In the genomic region with DNA sequence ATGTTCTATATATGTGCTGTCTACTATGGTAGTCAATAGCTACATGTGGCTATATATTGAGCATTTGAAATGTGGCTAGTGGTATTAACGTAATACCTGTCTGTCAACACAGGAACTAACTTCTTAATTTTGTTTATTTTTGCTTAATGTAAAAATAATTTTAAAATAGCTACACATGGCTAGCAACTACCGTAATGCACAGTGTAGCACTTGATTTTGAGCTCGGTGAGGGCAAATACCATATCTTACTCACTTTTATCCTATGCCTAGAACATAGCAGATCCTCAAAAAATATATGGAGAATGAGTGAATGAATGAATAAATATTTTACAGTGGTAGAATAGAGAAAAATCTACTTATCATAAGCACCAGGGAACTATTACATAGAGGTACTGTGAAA, we compare ENCODE assay signal across 29 cellular contexts. TPM values are rescaled to one million over a fixed set of nuclear protein-coding genes. Genes with fewer than 3 reads are reported as not detected.
DNase-seq lines count a peak whose midpoint lies in the region; ATAC-seq, FAIRE-seq and TF ChIP-seq lines count a peak whose summit lies in the region.
"Had no signal": no experiment of that assay in that cellular context is flagged by ENCODE, and none has a peak within 500 bp of the region (broad histone marks: within the 10 kb centered on the region; RNA-seq: fewer than 3 reads in every experiment).

No MANE protein-coding gene starts in this region.

- no peak for FAIRE-seq in HepG2 (lab: Jason Lieb, UNC)
- FAIRE-seq: A204.1, A549, D721Med had no signal

- no peak for TF ChIP-seq RAD21 in HepG2 (CRISPR knock-in tag; IDR thresholded peaks at IDR 0.05)

- H3K36me3 ChIP-seq in HepG2 (replicated peaks in 1 of 2; ENCODE audit: control insufficient read depth in 1 of 2, insufficient read depth in 2 of 2, low read length in 2 of 2), result no peaks in the 10 kb centered on the region
- H3K36me3 ChIP-seq in right lobe of liver, result no peaks in the 10 kb centered on the region
- H3K36me3 ChIP-seq: BE2C; BLaER1; BLaER1 treated with 17β-estradiol and CSF1 and Interleukin-3, amounts not matched to agents 10 nM and 100 nM had no signal

- no peak overlapping the region for H2AFZ ChIP-seq in HepG2 (ENCODE audit: low read length)

- H3K27ac ChIP-seq in HepG2 (ENCODE audit: extremely low read length, insufficient read depth, low read length) (no peak overlapping the region), right lobe of liver (no peak overlapping the region)
- H3K27ac ChIP-seq: 22Rv1; A549; BLaER1; BLaER1 treated with 17β-estradiol and CSF1 and Interleukin-3, amounts not matched to agents 10 nM and 100 nM; C4-2B had no signal

- no peak for DNase-seq in HepG2 (ENCODE audit: low spot score)
- DNase-seq in right lobe of liver, result no peak
- DNase-seq: 8988T; ACHN; AML-193; BE2C; C1 segment of cervical spinal cord; Caco-2; Calu3; CD4-positive, alpha-beta memory T cell; CD4-positive, alpha-beta T cell; CD4-positive, CD25-positive, alpha-beta regulatory T cell; CD8-positive, alpha-beta memory T cell; CD8-positive, alpha-beta T cell; COR-L47; DMS 273 treated with DMSO at 0.1 percent for 48 hours; DMS153; DMS53; DMS79; DMS79 treated with DMSO at 0.1 percent for 48 hours; DND-41; EL had no signal

- no peaks in the 10 kb centered on the region for H4K20me1 ChIP-seq in HepG2 (ENCODE audit: insufficient read depth, low read length)
- H4K20me1 ChIP-seq: BLaER1; BLaER1 treated with 17β-estradiol and CSF1 and Interleukin-3, amounts not matched to agents 10 nM and 100 nM had no signal

- in situ Hi-C loops in HepG2 (cut with HindIII; ENCODE audit: extremely low pct_ligation_motif_present, low pct_unique_long_range_greater_than_20kb), result no loop called here

- TF ChIP-seq CTCF in HepG2 (CRISPR knock-in tag; IDR thresholded peaks at IDR 0.05) (no peak), right lobe of liver (IDR thresholded peaks at IDR 0.05) (no peak)

- BruUV-seq in HepG2 (replicated peaks; lab: Mats Ljungman, UMichigan), result no TSS peak

- H3K27me3 ChIP-seq in HepG2 (ENCODE audit: control insufficient read depth in 1 of 2, insufficient read depth in 2 of 2, low read length in 2 of 2), result no peaks in the 10 kb centered on the region
- no peaks in the 10 kb centered on the region for H3K27me3 ChIP-seq in right lobe of liver
- H3K27me3 ChIP-seq: BE2C; BLaER1; BLaER1 treated with 17β-estradiol and CSF1 and Interleukin-3, amounts not matched to agents 10 nM and 100 nM had no signal

- TF ChIP-seq EP300 in HepG2 (IDR thresholded peaks at IDR 0.05; ENCODE audit: low read depth in 2 of 2, low read length in 2 of 2), result no peak
- no peak for TF ChIP-seq EP300 in HepG2 (CRISPR knock-in tag; IDR thresholded peaks at IDR 0.05; ENCODE audit: borderline replicate concordance)

- no peak overlapping the region for H3K9ac ChIP-seq in HepG2 (ENCODE audit: insufficient read depth, low read depth, low read length)
- H3K9ac ChIP-seq: BLaER1; BLaER1 treated with 17β-estradiol and CSF1 and Interleukin-3, amounts not matched to agents 10 nM and 100 nM had no signal

- CTCF ChIA-PET in HepG2 (lab: Yijun Ruan, JAX; ENCODE audit: low intra/inter-chr PET ratio, low total read pairs), result no interaction called here

- no peak overlapping the region for H3K4me2 ChIP-seq in HepG2 (ENCODE audit: low read depth, low read length)
- H3K4me2 ChIP-seq: A549; BLaER1; BLaER1 treated with 17β-estradiol and CSF1 and Interleukin-3, amounts not matched to agents 10 nM and 100 nM had no signal

- ATAC-seq in HepG2, result no peak
- ATAC-seq in right lobe of liver, result no peak
- ATAC-seq: A549; CD8-positive, alpha-beta T cell had no signal

- intact Hi-C loops in HepG2 (cut with micrococcal nuclease; ENCODE audit: unreplicated experiment) (no loop called here), right lobe of liver (cut with DNase I) (no loop called here)

- no peaks in the 10 kb centered on the region for H3K9me3 ChIP-seq in HepG2 (ENCODE audit: low read length)
- H3K9me3 ChIP-seq in right lobe of liver, result no peaks in the 10 kb centered on the region
- H3K9me3 ChIP-seq: A549, BE2C, BLaER1, Caco-2 had no signal

- H3K79me2 ChIP-seq in HepG2 (ENCODE audit: insufficient read depth, low read length), result no peaks in the 10 kb centered on the region

- H3K4me3 ChIP-seq in HepG2 (replicated peaks in 1 of 3; ENCODE audit: insufficient read depth in 1 of 3, low read depth in 2 of 3, low read length in 3 of 3), result no peak overlapping the region
- no peak overlapping the region for H3K4me3 ChIP-seq in right lobe of liver
- H3K4me3 ChIP-seq: A549; BLaER1; BLaER1 treated with 17β-estradiol and CSF1 and Interleukin-3, amounts not matched to agents 10 nM and 100 nM had no signal

- H3K4me1 ChIP-seq in HepG2 (ENCODE audit: insufficient read depth, low read length) (no peaks in the 10 kb centered on the region), right lobe of liver (no peaks in the 10 kb centered on the region)
- H3K4me1 ChIP-seq: A549, BE2C, BLaER1, Caco-2 had no signal

- WGBS in HepG2 (ENCODE audit: low lambda C conversion rate), result 23% methylated on average over 3 of the region's 3 CpGs
- WGBS in right lobe of liver (ENCODE audit: insufficient coverage, low coverage, low lambda C conversion rate, missing lambda C conversion rate), result 92% methylated on average over 3 of the region's 3 CpGs

- POLR2A ChIA-PET in HepG2 (lab: Yijun Ruan, JAX), result no interaction called here

- no peak for TF ChIP-seq POLR2A in HepG2 (IDR thresholded peaks at IDR 0.05; ENCODE audit: insufficient read depth in 1 of 2, low read depth in 2 of 2, low read length in 2 of 2)
- TF ChIP-seq POLR2A in right lobe of liver (IDR thresholded peaks at IDR 0.05), result no peak

TF ChIP-seq in HepG2, 621 proteins besides CTCF, POLR2A, EP300 and RAD21:
- TF ChIP-seq HOXA7 (CRISPR knock-in tag; IDR thresholded peaks at IDR 0.05) (no peak), GZF1 (CRISPR knock-in tag; IDR thresholded peaks at IDR 0.05) (peak; percentile 90), GMEB1 (CRISPR knock-in tag; IDR thresholded peaks at IDR 0.05; ENCODE audit: borderline replicate concordance) (no peak), ZBTB8A (CRISPR knock-in tag; IDR thresholded peaks at IDR 0.05; ENCODE audit: borderline replicate concordance, low read depth) (no peak), ZNF451 (CRISPR knock-in tag; IDR thresholded peaks at IDR 0.05) (no peak), THAP11 (CRISPR knock-in tag; IDR thresholded peaks at IDR 0.05) (no peak)

RNA-seq across cellular contexts. Expression of gene TMEM170B, which starts 28.1 kb away (rescaled TPM):
- total RNA-seq in HepG2 (2016; rRNA removed; fragmentation: Illumina TruSeq; extraction: Trizol) (9.4 and 14.3 TPM in 2 replicates), right lobe of liver (1 to 10 TPM; 3.6 to 6.7 (median 5.0) TPM)
- 1.4 and 1.6 TPM in 2 replicates for total RNA-seq in HepG2 (2016; cell fraction: cytosol; rRNA removed; fragmentation: Illumina TruSeq; extraction: Trizol; ENCODE audit: low read depth)
- total RNA-seq in HepG2 (2016; cell fraction: insoluble cytoplasmic fraction; rRNA removed; fragmentation: Illumina TruSeq; extraction: Trizol), result 9.0 and 13.6 TPM in 2 replicates
- total RNA-seq in HepG2 (2016; cell fraction: membrane; rRNA removed; fragmentation: Illumina TruSeq; extraction: Trizol), result 7.9 and 8.7 TPM in 2 replicates
- 9.9 and 10.4 TPM in 2 replicates for total RNA-seq in HepG2 (2016; cell fraction: nucleus; rRNA removed; fragmentation: Illumina TruSeq; extraction: Trizol)
- polyA plus RNA-seq in HepG2 (2011; rRNA removed), result 3.3 and 3.6 TPM in 2 replicates
- polyA plus RNA-seq in HepG2 (2011; cell fraction: cytosol; rRNA removed), result 1.2 and 2.6 TPM in 2 replicates
- 1.1 and 2.2 TPM in 2 replicates for polyA plus RNA-seq in HepG2 (2011; cell fraction: nucleus; rRNA removed)
- 7.5 and 8.3 TPM in 2 replicates for polyA plus RNA-seq in HepG2 (2012)
- polyA plus RNA-seq in HepG2 (2016; cell fraction: cytosol; fragmentation: Illumina TruSeq; extraction: Trizol; ENCODE audit: low read depth), result 1.3 and 1.4 TPM in 2 replicates
- 10.8 and 11.9 TPM in 2 replicates for polyA plus RNA-seq in HepG2 (2016; cell fraction: insoluble cytoplasmic fraction; fragmentation: Illumina TruSeq; extraction: Trizol; ENCODE audit: low read depth)
- polyA plus RNA-seq in HepG2 (2016; cell fraction: membrane; fragmentation: Illumina TruSeq; extraction: Trizol; ENCODE audit: low read depth), result 4.8 and 5.2 TPM in 2 replicates
- 9.8 and 9.9 TPM in 2 replicates for polyA plus RNA-seq in HepG2 (2016; cell fraction: nucleus; fragmentation: Illumina TruSeq; extraction: Trizol; ENCODE audit: insufficient read depth, low read depth)
- 2.0 and 5.2 TPM in 2 replicates for polyA minus RNA-seq in HepG2 (2011; rRNA and poly(A)+ RNA removed; ENCODE audit: low replicate concordance)
- polyA minus RNA-seq in HepG2 (2011; cell fraction: cytosol; rRNA and poly(A)+ RNA removed), result 7.0 and 10.9 TPM in 2 replicates
- 9.0 and 12.9 TPM in 2 replicates for polyA minus RNA-seq in HepG2 (2011; cell fraction: nucleus; rRNA and poly(A)+ RNA removed)
